Comparison of ENCODE assay signal across 1 cellular context in genomic region chr11:48101958-48102357, GRCh38.
A peak's percentile ranks its signal among the peaks of the same experiment; 100 is the strongest.
TF ChIP-seq lines count a peak whose summit lies in the region.

No MANE protein-coding gene starts in this region.

TF ChIP-seq in liver, 16 proteins besides CTCF, POLR2A, EP300 and RAD21 (continued from another document):
- TF ChIP-seq REST (IDR thresholded peaks at IDR 0.05) = peak; percentile 87
- peak; percentile 60 for TF ChIP-seq NR2F2 (IDR thresholded peaks at IDR 0.05)
- peak; percentile 78 to 92 for TF ChIP-seq JUND (IDR thresholded peaks at IDR 0.05)
- TF ChIP-seq HNF4G (IDR thresholded peaks at IDR 0.05) = peak; percentile 99
- TF ChIP-seq FOXA2 (IDR thresholded peaks at IDR 0.05) = peak; percentile 84
